10 cellular contexts compared by ENCODE assay signal in genomic region chr7:27185708-27186449, GRCh38. TPM values are rescaled to one million over a fixed set of nuclear protein-coding genes. Genes with fewer than 3 reads are reported as not detected.
DNase-seq lines count a peak whose midpoint lies in the region; ATAC-seq and TF ChIP-seq lines count a peak whose summit lies in the region.
"Had no signal": no experiment of that assay in that cellular context is flagged by ENCODE, and none has a peak within 500 bp of the region (broad histone marks: within the 10 kb centered on the region; RNA-seq: fewer than 3 reads in every experiment).

No MANE protein-coding gene starts in this region.

- peak overlapping the region; percentile 66 for H3K4me3 ChIP-seq in suprapubic skin
- H3K4me3 ChIP-seq: PC-9 had no signal

- DNase-seq in T-helper 1 cell: no peak
- peak; percentile 44 for DNase-seq in activated T-cell treated with anti-CD3 and anti-CD28 coated beads, Interleukin-2, amount 50 U/mL, for 24 hours
- peak; percentile 30 to 36 for DNase-seq in left colon
- peak; percentile 72 to 81 for DNase-seq in suprapubic skin (ENCODE audit: low spot score in 2 of 2)
- DNase-seq in occipital lobe (lab: John Stamatoyannopoulos, UW): no peak
- no peak for DNase-seq in amygdala (lab: John Stamatoyannopoulos, UW)
- DNase-seq in NCI-H526 treated with DMSO at 0.1 percent for 48 hours (lab: John Stamatoyannopoulos, UW): no peak
- DNase-seq: left ventricle myocardium inferior, PC-9 had no signal

- H3K27me3 Mint-ChIP-seq in T-helper 1 cell treated with Interleukin-12 subunit alpha and Interleukin-12 subunit beta and Interleukin-4 antibody, amounts not matched to agents 30 μg/mL and 1 μg/mL, for 36 hours (ENCODE audit: low read depth): peaks cover 92% of the 10 kb centered on the region
- H3K27me3 Mint-ChIP-seq in activated T-cell treated with anti-CD3 and anti-CD28 coated beads, Interleukin-2, amount 50 U/mL, for 24 hours: peaks cover 97% of the 10 kb centered on the region

- peaks cover 21% of the 10 kb centered on the region for H3K4me1 Mint-ChIP-seq in T-helper 1 cell treated with Interleukin-12 subunit alpha and Interleukin-12 subunit beta and Interleukin-4 antibody, amounts not matched to agents 30 μg/mL and 1 μg/mL, for 36 hours (ENCODE audit: low read depth)
- H3K4me1 Mint-ChIP-seq in activated T-cell treated with anti-CD3 and anti-CD28 coated beads, Interleukin-2, amount 50 U/mL, for 24 hours (ENCODE audit: low read depth): peaks cover 53% of the 10 kb centered on the region

- TF ChIP-seq CTCF in suprapubic skin (IDR thresholded peaks at IDR 0.05): no peak

- H3K27me3 ChIP-seq in suprapubic skin: peaks cover 98% of the 10 kb centered on the region

- ATAC-seq in left colon: no peak

- WGBS in suprapubic skin: 31% methylated on average over 28 of the region's 30 CpGs

- peak overlapping the region; percentile 73 for H3K27ac ChIP-seq in suprapubic skin
- H3K27ac ChIP-seq: left ventricle myocardium inferior, PC-9 had no signal

- peaks cover 52% of the 10 kb centered on the region for H3K4me1 ChIP-seq in suprapubic skin

- no peaks in the 10 kb centered on the region for H3K36me3 ChIP-seq in suprapubic skin
- H3K36me3 ChIP-seq: left ventricle myocardium inferior had no signal

- peak overlapping the region; percentile 87 for H3K27ac Mint-ChIP-seq in T-helper 1 cell treated with Interleukin-12 subunit alpha and Interleukin-12 subunit beta and Interleukin-4 antibody, amounts not matched to agents 30 μg/mL and 1 μg/mL, for 36 hours
- peak overlapping the region; percentile 76 for H3K27ac Mint-ChIP-seq in activated T-cell treated with anti-CD3 and anti-CD28 coated beads, Interleukin-2, amount 50 U/mL, for 24 hours

- H3K9me3 Mint-ChIP-seq in T-helper 1 cell treated with Interleukin-12 subunit alpha and Interleukin-12 subunit beta and Interleukin-4 antibody, amounts not matched to agents 30 μg/mL and 1 μg/mL, for 36 hours: no peaks in the 10 kb centered on the region
- no peaks in the 10 kb centered on the region for H3K9me3 Mint-ChIP-seq in activated T-cell treated with anti-CD3 and anti-CD28 coated beads, Interleukin-2, amount 50 U/mL, for 24 hours

- intact Hi-C loops in left colon (cut with DNase I, micrococcal nuclease): no loop called here

- H3K4me3 Mint-ChIP-seq in T-helper 1 cell treated with Interleukin-12 subunit alpha and Interleukin-12 subunit beta and Interleukin-4 antibody, amounts not matched to agents 30 μg/mL and 1 μg/mL, for 36 hours: peak overlapping the region; percentile 63
- peak overlapping the region; percentile 68 for H3K4me3 Mint-ChIP-seq in activated T-cell treated with anti-CD3 and anti-CD28 coated beads, Interleukin-2, amount 50 U/mL, for 24 hours

- no peak for TF ChIP-seq EP300 in suprapubic skin (IDR thresholded peaks at IDR 0.05)

- no peak for TF ChIP-seq POLR2A in suprapubic skin (IDR thresholded peaks at IDR 0.05)

- H3K36me3 Mint-ChIP-seq in T-helper 1 cell treated with Interleukin-12 subunit alpha and Interleukin-12 subunit beta and Interleukin-4 antibody, amounts not matched to agents 30 μg/mL and 1 μg/mL, for 36 hours (ENCODE audit: low read depth): peaks cover 10% of the 10 kb centered on the region
- H3K36me3 Mint-ChIP-seq in activated T-cell treated with anti-CD3 and anti-CD28 coated beads, Interleukin-2, amount 50 U/mL, for 24 hours (ENCODE audit: low read depth): no peaks in the 10 kb centered on the region

- no peaks in the 10 kb centered on the region for H3K9me3 ChIP-seq in suprapubic skin
- H3K9me3 ChIP-seq: left ventricle myocardium inferior had no signal

RNA-seq across cellular contexts. Expression of gene HOXA11, which starts 0.8 kb away (rescaled TPM):
- 1 to 10 TPM; 3.1 to 6.1 TPM for total RNA-seq in left colon
- 1 to 10 TPM in 1 of 4 donors, under 1 TPM in 2, not detected in 1; 0.34 to 1.2 (median 0.95) TPM for total RNA-seq in suprapubic skin
- total RNA-seq in occipital lobe: not detected
- total RNA-seq: left ventricle myocardium inferior had no signal

RNA-seq across cellular contexts. Expression of gene HOXA10, which starts 11.8 kb away (rescaled TPM):
- total RNA-seq in left colon (10 to 100 TPM; 23.4 to 30.0 TPM), suprapubic skin (1 to 10 TPM; 4.7 to 8.9 (median 6.0) TPM), occipital lobe (not detected)
- total RNA-seq: left ventricle myocardium inferior, PC-9 had no signal

RNA-seq across cellular contexts. Expression of gene HOXA13, which starts 14.0 kb away (rescaled TPM):
- total RNA-seq in left colon: 10 to 100 TPM; 35.2 to 39.4 TPM
- total RNA-seq in suprapubic skin: under 1 TPM in 1 of 4 donors, not detected in 3; 0.17 TPM
- not detected for total RNA-seq in occipital lobe
- total RNA-seq: left ventricle myocardium inferior had no signal

RNA-seq across cellular contexts. Expression of gene HOXA9, which starts 20.5 kb away (rescaled TPM):
- total RNA-seq in left colon: 10 to 100 TPM; 18.0 to 28.6 TPM
- total RNA-seq in suprapubic skin: 10 to 100 TPM; 26.7 to 64.8 (median 48.7) TPM
- total RNA-seq in occipital lobe: not detected
- total RNA-seq: left ventricle myocardium inferior had no signal

RNA-seq across cellular contexts. Expression of gene HOXA7, which starts 29.4 kb away (rescaled TPM):
- total RNA-seq in left colon (10 to 100 TPM; 30.2 to 38.9 TPM), suprapubic skin (10 to 100 TPM; 14.8 to 23.6 (median 17.5) TPM), occipital lobe (not detected)
- total RNA-seq: PC-9 had no signal

Comparison
In these comparisons a context has a peak if more than half of its experiments do, and no peak if none do; other contexts are left out.
1. DNase-seq: peak in activated T-cell treated with anti-CD3 and anti-CD28 coated beads, Interleukin-2, amount 50 U/mL, for 24 hours (single experiment), left colon (2 of 2) and suprapubic skin (2 of 2); none in T-helper 1 cell (0 of 5), occipital lobe (single experiment), amygdala (0 of 56) and NCI-H526 treated with DMSO at 0.1 percent for 48 hours (single experiment).
2. RNA of gene HOXA13, which starts 14.0 kb away (total RNA-seq): 35.2 to 39.4 TPM in left colon; 0.17 TPM in suprapubic skin and not detected in occipital lobe (single experiment); every median in the first group is over 10 times any median in the second.